ENCODE assay signal across 8 cellular contexts in the genomic region with DNA sequence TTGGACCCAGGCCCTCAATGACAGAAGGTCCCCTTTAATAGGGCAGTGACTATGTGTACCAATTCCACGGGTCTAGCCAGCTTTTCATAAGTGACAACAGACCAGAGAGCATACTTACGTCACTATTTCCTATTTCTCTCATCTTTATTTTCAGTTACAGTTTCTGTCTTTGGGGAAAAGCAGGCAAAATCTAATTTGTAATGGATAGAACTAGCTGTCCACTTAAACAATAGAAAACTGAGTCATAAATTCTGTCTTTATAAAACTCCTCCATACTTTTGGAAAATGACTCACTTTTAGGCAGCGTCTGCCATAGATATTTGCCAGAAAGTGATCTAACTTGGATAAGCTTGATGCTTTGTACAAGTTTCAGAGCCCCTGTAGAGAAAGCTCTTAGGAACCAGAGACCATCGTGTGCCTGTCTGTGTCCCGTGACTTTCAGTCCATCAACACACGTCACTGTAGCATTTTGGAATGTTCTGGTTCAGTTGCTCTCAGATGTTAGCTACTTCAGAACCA.
DNase-seq lines count a peak whose midpoint lies in the region; ATAC-seq and TF ChIP-seq lines count a peak whose summit lies in the region.

No MANE protein-coding gene starts in this region.

- TF ChIP-seq CTCF in AG09309 (IDR thresholded peaks at IDR 0.05; ENCODE audit: control insufficient read depth, insufficient read depth, low read depth, low read length, missing control alignments), result no peak

- ATAC-seq in GM19025 (IDR thresholded peaks at IDR 0.05; ENCODE audit: low read depth, unreplicated experiment), result peak; percentile 81
- peak; percentile 79 for ATAC-seq in HG03378 (IDR thresholded peaks at IDR 0.05; ENCODE audit: unreplicated experiment)

- no peak overlapping the region for H3K4me3 ChIP-seq in AG09309 (ENCODE audit: control insufficient read depth, low read depth, low read length)

- DNase-seq in AG09309 (ENCODE audit: low read depth) (peak; percentile 2), dedifferentiated amniotic fluid mesenchymal stem cell (ENCODE audit: extremely low spot score) (peak; percentile 39), stromal cell of bone marrow (ENCODE audit: low read depth) (peak; percentile 55), retina (no peak), activated gamma-delta T cell treated with Interleukin-2 at 50 U/mL for 16 hours (no peak), T-helper 9 cell (no peak)

Comparison
In these comparisons a context has a peak if more than half of its experiments do, and no peak if none do; other contexts are left out.
1. DNase-seq: peak in AG09309 (single experiment), dedifferentiated amniotic fluid mesenchymal stem cell (single experiment) and stromal cell of bone marrow (single experiment); none in retina (single experiment), activated gamma-delta T cell treated with Interleukin-2 at 50 U/mL for 16 hours (single experiment) and T-helper 9 cell (single experiment).